Comparison of ENCODE assay signal across 11 cellular contexts in genomic region chr17:18854956-18855355, GRCh38. TPM values are rescaled to one million over a fixed set of nuclear protein-coding genes. Genes with fewer than 3 reads are reported as not detected.
A peak's percentile ranks its signal among the peaks of the same experiment; 100 is the strongest.
DNase-seq lines count a peak whose midpoint lies in the region; ATAC-seq and TF ChIP-seq lines count a peak whose summit lies in the region.
"Had no signal": no experiment of that assay in that cellular context is flagged by ENCODE, and none has a peak within 500 bp of the region (broad histone marks: within the 10 kb centered on the region; RNA-seq: fewer than 3 reads in every experiment).

No MANE protein-coding gene starts in this region.

- H3K27ac ChIP-seq in 22Rv1 (peak overlapping the region; percentile 74), tibial artery (no peak overlapping the region)

- no peak for TF ChIP-seq CTCF in 22Rv1 (IDR thresholded peaks at IDR 0.05)
- TF ChIP-seq CTCF in tibial artery (IDR thresholded peaks at IDR 0.05), result no peak

- H3K4me3 Mint-ChIP-seq in activated CD8-positive, alpha-beta T cell treated with anti-CD3 and anti-CD28 coated beads, Interleukin-2, amount 10 ng/mL, durations not matched to agents 7 days and 5 days, result peak overlapping the region; percentile 91
- H3K4me3 Mint-ChIP-seq in immature natural killer cell, result peak overlapping the region; percentile 56 to 97 (median 96)

- DNase-seq in activated CD8-positive, alpha-beta T cell treated with anti-CD3 and anti-CD28 coated beads, Interleukin-2, amount 10 ng/mL, durations not matched to agents 7 days and 5 days, result no peak
- DNase-seq in immature natural killer cell (no peak), H7 (no peak), NCI-H1092 (lab: John Stamatoyannopoulos, UW) (no peak), tibial artery (no peak)
- DNase-seq: amygdala, NCI-H1694 treated with DMSO at 0.1 percent for 48 hours had no signal

- peak overlapping the region; percentile 71; the same call in 1 of the 2 replicates for H3K4me3 ChIP-seq in GM08714 (ENCODE audit: low read length)
- no peak overlapping the region for H3K4me3 ChIP-seq in H7 (ENCODE audit: insufficient read depth, low read depth, low read length)
- no peak overlapping the region for H3K4me3 ChIP-seq in tibial artery

- POLR2A ChIA-PET in activated CD8-positive, alpha-beta T cell treated with anti-CD3 and anti-CD28 coated beads, Interleukin-2, amount 10 ng/mL, durations not matched to agents 7 days and 5 days (lab: Charles Lee), result no interaction called here

- CTCF ChIA-PET in activated CD8-positive, alpha-beta T cell treated with anti-CD3 and anti-CD28 coated beads, Interleukin-2, amount 10 ng/mL, durations not matched to agents 7 days and 5 days (lab: Charles Lee), result interaction anchor here (0.7 to 1.7 kb wide), 2 partner anchors 106 to 533 kb away, joined by 4 to 5 read pairs; no protein-coding TSS in a partner anchor

- H3K36me3 Mint-ChIP-seq in activated CD8-positive, alpha-beta T cell treated with anti-CD3 and anti-CD28 coated beads, Interleukin-2, amount 10 ng/mL, durations not matched to agents 7 days and 5 days (ENCODE audit: low read depth), result peaks cover 4% of the 10 kb centered on the region
- H3K36me3 Mint-ChIP-seq in immature natural killer cell, result no peaks in the 10 kb centered on the region

- ATAC-seq in activated CD8-positive, alpha-beta T cell treated with anti-CD3 and anti-CD28 coated beads, Interleukin-2, amount 10 ng/mL, durations not matched to agents 7 days and 5 days, result no peak
- no peak for ATAC-seq in GM18858 (IDR thresholded peaks at IDR 0.05; ENCODE audit: unreplicated experiment)
- ATAC-seq: GM12878 had no signal

- peaks cover 33% of the 10 kb centered on the region for H3K4me1 Mint-ChIP-seq in activated CD8-positive, alpha-beta T cell treated with anti-CD3 and anti-CD28 coated beads, Interleukin-2, amount 10 ng/mL, durations not matched to agents 7 days and 5 days (ENCODE audit: low read depth)
- H3K4me1 Mint-ChIP-seq in immature natural killer cell, result peaks cover 37% of the 10 kb centered on the region in 2 donors

- intact Hi-C loops in tibial artery (cut with DNase I; ENCODE audit: low total_unique reads), result no loop called here

- H3K27me3 Mint-ChIP-seq in activated CD8-positive, alpha-beta T cell treated with anti-CD3 and anti-CD28 coated beads, Interleukin-2, amount 10 ng/mL, durations not matched to agents 7 days and 5 days (ENCODE audit: low read depth), result no peaks in the 10 kb centered on the region
- peaks cover 2 to 17% (median 4%) of the 10 kb centered on the region in 3 donors for H3K27me3 Mint-ChIP-seq in immature natural killer cell (ENCODE audit: low read depth in 3 of 3)

- H3K36me3 ChIP-seq in H7 (replicated peaks; ENCODE audit: control insufficient read depth, insufficient read depth, low read length) (no peaks in the 10 kb centered on the region), tibial artery (no peaks in the 10 kb centered on the region)

- no peak overlapping the region for H3K27ac Mint-ChIP-seq in activated CD8-positive, alpha-beta T cell treated with anti-CD3 and anti-CD28 coated beads, Interleukin-2, amount 10 ng/mL, durations not matched to agents 7 days and 5 days
- H3K27ac Mint-ChIP-seq in immature natural killer cell, result peak overlapping the region in 3 of 6 donors; percentile 55 to 88 (median 57)

- H3K4me1 ChIP-seq in tibial artery, result peaks cover 0 to 21% (median 11%) of the 10 kb centered on the region in 4 donors

- no peaks in the 10 kb centered on the region for H3K9me3 ChIP-seq in tibial artery

- H3K27me3 ChIP-seq in H7 (ENCODE audit: control insufficient read depth, insufficient read depth, low read length) (no peaks in the 10 kb centered on the region), tibial artery (no peaks in the 10 kb centered on the region)

- H3K9me3 Mint-ChIP-seq in activated CD8-positive, alpha-beta T cell treated with anti-CD3 and anti-CD28 coated beads, Interleukin-2, amount 10 ng/mL, durations not matched to agents 7 days and 5 days (ENCODE audit: insufficient read depth), result no peaks in the 10 kb centered on the region
- H3K9me3 Mint-ChIP-seq in immature natural killer cell, result no peaks in the 10 kb centered on the region

RNA-seq across cellular contexts. Expression of gene PRPSAP2, which starts 3.0 kb away (rescaled TPM):
- total RNA-seq in activated CD8-positive, alpha-beta T cell treated with anti-CD3 and anti-CD28 coated beads, Interleukin-2, amount 10 ng/mL, durations not matched to agents 7 days and 5 days, result 10 to 100 TPM; 57.3 to 57.8 TPM
- polyA plus RNA-seq in immature natural killer cell, result 10 to 100 TPM; 29.7 to 39.8 (median 34.8) TPM
- 62.9 and 68.6 TPM in 2 replicates for total RNA-seq in H7 (2014; rRNA removed; shearing (Covaris generic))
